In genomic region chr22:35383679-35384071, GRCh38 we compare ENCODE assay signal across 27 cellular contexts. TPM values are rescaled to one million over a fixed set of nuclear protein-coding genes. Genes with fewer than 3 reads are reported as not detected.
DNase-seq lines count a peak whose midpoint lies in the region; ATAC-seq, FAIRE-seq and TF ChIP-seq lines count a peak whose summit lies in the region.
"Had no signal": no experiment of that assay in that cellular context is flagged by ENCODE, and none has a peak within 500 bp of the region (broad histone marks: within the 10 kb centered on the region; RNA-seq: fewer than 3 reads in every experiment).

No MANE protein-coding gene starts in this region.

- peak overlapping the region; percentile 100 for H3K4me3 ChIP-seq in AG10803 (ENCODE audit: low read length)
- no peak overlapping the region for H3K4me3 ChIP-seq in K562
- H3K4me3 ChIP-seq in HepG2 (replicated peaks in 1 of 3; ENCODE audit: insufficient read depth in 1 of 3, low read depth in 2 of 3, low read length in 3 of 3) = no peak overlapping the region
- H3K4me3 ChIP-seq in skeletal muscle tissue (ENCODE audit: low read length in 3 of 3) = peak overlapping the region in 2 of 3 donors; percentile 16 to 41
- H3K4me3 ChIP-seq in neural progenitor cell = no peak overlapping the region
- H3K4me3 ChIP-seq: left ventricle myocardium inferior had no signal

- H3K9ac ChIP-seq in K562 (ENCODE audit: insufficient read depth in 1 of 2, low read depth in 2 of 2, low read length in 2 of 2) = no peak overlapping the region
- peak overlapping the region; percentile 38; the same call in 1 of the 2 replicates for H3K9ac ChIP-seq in HepG2 (ENCODE audit: insufficient read depth, low read depth, low read length)
- no peak overlapping the region for H3K9ac ChIP-seq in skeletal muscle tissue (ENCODE audit: low read depth in 1 of 3, low read length in 3 of 3)
- H3K9ac ChIP-seq in neural progenitor cell = no peak overlapping the region

- H3K79me2 ChIP-seq in K562 (ENCODE audit: control insufficient read depth, insufficient read depth, low read length) = no peaks in the 10 kb centered on the region
- H3K79me2 ChIP-seq in HepG2 (ENCODE audit: insufficient read depth, low read length) = peaks cover 22% of the 10 kb centered on the region
- no peaks in the 10 kb centered on the region for H3K79me2 ChIP-seq in neural progenitor cell (ENCODE audit: low read depth)

- no peak for TF ChIP-seq RAD21 in K562 (CRISPR knock-in tag; conservative IDR thresholded peaks at IDR 0.05 in 1 of 2, IDR thresholded peaks at IDR 0.05 in 1 of 2)
- no peak for TF ChIP-seq RAD21 in HepG2 (CRISPR knock-in tag; IDR thresholded peaks at IDR 0.05)

- no peaks in the 10 kb centered on the region for H3K9me3 Mint-ChIP-seq in neural progenitor cell
- H3K9me3 Mint-ChIP-seq in effector memory CD8-positive, alpha-beta T cell = no peaks in the 10 kb centered on the region
- H3K9me3 Mint-ChIP-seq: activated CD8-positive, alpha-beta T cell treated with anti-CD3 and anti-CD28 coated beads for 36 hours; CD8-positive, alpha-beta memory T cell; naive thymus-derived CD8-positive, alpha-beta T cell; stimulated activated memory B cell treated with anti-CD40 and anti-IgM and Interleukin-4, amounts not matched to agents 10 μg/mL and 1 μg/mL and 100 μg/mL, for 72 hours had no signal

- H3K4me3 Mint-ChIP-seq in neural progenitor cell = no peak overlapping the region
- H3K4me3 Mint-ChIP-seq in effector memory CD8-positive, alpha-beta T cell = no peak overlapping the region
- H3K4me3 Mint-ChIP-seq: activated CD8-positive, alpha-beta T cell treated with anti-CD3 and anti-CD28 coated beads for 36 hours; CD8-positive, alpha-beta memory T cell; naive thymus-derived CD8-positive, alpha-beta T cell; stimulated activated memory B cell treated with anti-CD40 and anti-IgM and Interleukin-4, amounts not matched to agents 10 μg/mL and 1 μg/mL and 100 μg/mL, for 72 hours had no signal

- no peak for TF ChIP-seq EP300 in K562 (IDR thresholded peaks at IDR 0.05; ENCODE audit: low read length)
- TF ChIP-seq EP300 in HepG2 (IDR thresholded peaks at IDR 0.05; ENCODE audit: low read depth in 2 of 2, low read length in 2 of 2) = no peak
- no peak for TF ChIP-seq EP300 in HepG2 (CRISPR knock-in tag; IDR thresholded peaks at IDR 0.05; ENCODE audit: borderline replicate concordance)

- H3K27ac ChIP-seq in K562 (ENCODE audit: extremely low read depth, low read depth, low read length) (no peak overlapping the region), HepG2 (ENCODE audit: extremely low read length, insufficient read depth, low read length) (no peak overlapping the region), skeletal muscle tissue (ENCODE audit: low read depth, low read length) (no peak overlapping the region), neural progenitor cell (no peak overlapping the region)
- H3K27ac ChIP-seq: left ventricle myocardium inferior had no signal

- DNase-seq in AG10803 (ENCODE audit: low read depth) (no peak), K562 (ENCODE audit: extremely low read depth in 1 of 4, low spot score in 3 of 4) (no peak), HepG2 (ENCODE audit: low spot score) (no peak), GM10266 (ENCODE audit: extremely low spot score) (no peak), neural progenitor cell (ENCODE audit: low spot score) (no peak), SKM-1 treated with dmso at 0.1 percent for 144 hours (lab: John Stamatoyannopoulos, UW; ENCODE audit: unreplicated experiment) (no peak)
- no peak for DNase-seq in effector memory CD8-positive, alpha-beta T cell
- DNase-seq: activated CD8-positive, alpha-beta memory T cell treated with anti-CD3 and anti-CD28 coated beads, Interleukin-2, amount 50 U/mL, for 48 hours; activated CD8-positive, alpha-beta T cell treated with anti-CD3 and anti-CD28 coated beads for 36 hours; activated naive CD4-positive, alpha-beta T cell treated with anti-CD3 and anti-CD28 coated beads, Interleukin-2, amount 50 U/mL, for 16 hours; BE2C; CD8-positive, alpha-beta memory T cell; DMS153; HCEC 1CT; left ventricle myocardium inferior; midbrain; naive thymus-derived CD8-positive, alpha-beta T cell; NCI-H1436 treated with DMSO at 0.1 percent for 48 hours; NCI-H2081 treated with DMSO at 0.1 percent for 48 hours; NCI-H2227 treated with DMSO at 0.1 percent for 48 hours; NCI-H526; occipital lobe; substantia nigra; SW 1271 had no signal

- POLR2A ChIA-PET in K562 (lab: Yijun Ruan, JAX) (interaction anchor here (3.6 kb wide), 1 partner anchor 15 kb away, joined by 14 read pairs; no protein-coding TSS in a partner anchor), HepG2 (lab: Yijun Ruan, JAX) (no interaction called here)

- BruUV-seq in K562 (replicated peaks; lab: Mats Ljungman, UMichigan) (no TSS peak), HepG2 (replicated peaks; lab: Mats Ljungman, UMichigan) (no TSS peak)

- H2AFZ ChIP-seq in K562 (ENCODE audit: low read depth, low read length) (no peak overlapping the region), HepG2 (ENCODE audit: low read length) (no peak overlapping the region), neural progenitor cell (replicated peaks) (no peak overlapping the region)

- H4K20me1 ChIP-seq in K562 (replicated peaks; ENCODE audit: control insufficient read depth, insufficient read depth, low read length) = no peaks in the 10 kb centered on the region
- peaks cover 4% of the 10 kb centered on the region; the same call in 1 of the 2 replicates for H4K20me1 ChIP-seq in HepG2 (ENCODE audit: insufficient read depth, low read length)
- H4K20me1 ChIP-seq in neural progenitor cell (ENCODE audit: low read depth) = no peaks in the 10 kb centered on the region

- ATAC-seq in K562 (no peak), HepG2 (no peak)
- ATAC-seq in effector memory CD8-positive, alpha-beta T cell (replicated peaks) = no peak
- ATAC-seq: activated CD8-positive, alpha-beta T cell treated with anti-CD3 and anti-CD28 coated beads for 36 hours; naive thymus-derived CD8-positive, alpha-beta T cell; stimulated activated memory B cell treated with anti-CD40 and anti-IgM and Interleukin-4, amounts not matched to agents 10 μg/mL and 1 μg/mL and 100 μg/mL, for 72 hours had no signal

- H3K27me3 Mint-ChIP-seq in neural progenitor cell (ENCODE audit: insufficient read depth, low read depth) = peaks cover 26% of the 10 kb centered on the region
- H3K27me3 Mint-ChIP-seq in effector memory CD8-positive, alpha-beta T cell = peaks cover 7 to 39% of the 10 kb centered on the region in 2 donors
- H3K27me3 Mint-ChIP-seq: stimulated activated memory B cell treated with anti-CD40 and anti-IgM and Interleukin-4, amounts not matched to agents 10 μg/mL and 1 μg/mL and 100 μg/mL, for 72 hours had no signal

- intact Hi-C loops in K562 (cut with micrococcal nuclease) (no loop called here), HepG2 (cut with micrococcal nuclease; ENCODE audit: unreplicated experiment) (no loop called here)

- H3F3A ChIP-seq in neural progenitor cell (ENCODE audit: low read depth) = peaks cover 38% of the 10 kb centered on the region

- TF ChIP-seq POLR2A in K562 (conservative IDR thresholded peaks at IDR 0.05) (no peak), HepG2 (IDR thresholded peaks at IDR 0.05; ENCODE audit: insufficient read depth in 1 of 2, low read depth in 2 of 2, low read length in 2 of 2) (no peak)

- CTCF ChIA-PET in K562 (lab: Yijun Ruan, JAX; ENCODE audit: low intra/inter-chr PET ratio) (no interaction called here), HepG2 (lab: Yijun Ruan, JAX; ENCODE audit: low intra/inter-chr PET ratio, low total read pairs) (no interaction called here)

- in situ Hi-C loops in K562 (cut with MboI) = no loop called here
- in situ Hi-C loops in HepG2 (cut with HindIII; ENCODE audit: extremely low pct_ligation_motif_present, low pct_unique_long_range_greater_than_20kb) = no loop called here

- H3K36me3 ChIP-seq in K562 (ENCODE audit: control insufficient read depth, insufficient read depth, low read length) = no peaks in the 10 kb centered on the region
- H3K36me3 ChIP-seq in HepG2 (replicated peaks in 1 of 2; ENCODE audit: control insufficient read depth in 1 of 2, insufficient read depth in 2 of 2, low read length in 2 of 2) = peaks cover 14 to 25% of the 10 kb centered on the region in 2 experiments
- peaks cover 19 to 42% (median 32%) of the 10 kb centered on the region in 3 donors for H3K36me3 ChIP-seq in skeletal muscle tissue (ENCODE audit: control insufficient read depth in 3 of 3, insufficient read depth in 3 of 3, low read length in 3 of 3)
- no peaks in the 10 kb centered on the region for H3K36me3 ChIP-seq in neural progenitor cell
- H3K36me3 ChIP-seq: BE2C had no signal

- H3K9me1 ChIP-seq in K562 (ENCODE audit: control insufficient read depth, insufficient read depth, low read length) = no peaks in the 10 kb centered on the region

- H3K9me3 ChIP-seq in K562 (replicated peaks; ENCODE audit: control insufficient read depth, insufficient read depth, low read depth, low read length) (no peaks in the 10 kb centered on the region), HepG2 (ENCODE audit: low read length) (no peaks in the 10 kb centered on the region), skeletal muscle tissue (ENCODE audit: control insufficient read depth in 3 of 3, low read length in 3 of 3) (no peaks in the 10 kb centered on the region), neural progenitor cell (ENCODE audit: low read depth) (no peaks in the 10 kb centered on the region)
- H3K9me3 ChIP-seq: BE2C, left ventricle myocardium inferior had no signal

- FAIRE-seq in K562 (lab: Jason Lieb, UNC) = no peak
- no peak for FAIRE-seq in HepG2 (lab: Jason Lieb, UNC)
- FAIRE-seq: islet of Langerhans had no signal

- H3K4me1 Mint-ChIP-seq in neural progenitor cell = peaks cover 24% of the 10 kb centered on the region
- peaks cover 6 to 8% of the 10 kb centered on the region in 2 donors for H3K4me1 Mint-ChIP-seq in effector memory CD8-positive, alpha-beta T cell (ENCODE audit: low read depth in 2 of 2)

- H3K27me3 ChIP-seq in K562 (ENCODE audit: control insufficient read depth in 2 of 2, insufficient read depth in 2 of 2, low read length in 2 of 2) (no peaks in the 10 kb centered on the region), HepG2 (ENCODE audit: control insufficient read depth in 1 of 2, insufficient read depth in 2 of 2, low read length in 2 of 2) (no peaks in the 10 kb centered on the region; a peak in 1 of 5 replicates), skeletal muscle tissue (ENCODE audit: control insufficient read depth in 3 of 3, insufficient read depth in 3 of 3, low read length in 3 of 3) (no peaks in the 10 kb centered on the region), neural progenitor cell (peaks cover 12% of the 10 kb centered on the region)
- H3K27me3 ChIP-seq: BE2C had no signal

- WGBS in K562 (ENCODE audit: insufficient coverage, low coverage, missing lambda C conversion rate) = 6% methylated on average over 3 of the region's 3 CpGs
- WGBS in HepG2 (ENCODE audit: low lambda C conversion rate) = 81% methylated on average over 3 of the region's 3 CpGs

- H3K36me3 Mint-ChIP-seq in neural progenitor cell = no peaks in the 10 kb centered on the region
- H3K36me3 Mint-ChIP-seq in effector memory CD8-positive, alpha-beta T cell (ENCODE audit: insufficient read depth) = peaks cover 12% of the 10 kb centered on the region
- H3K36me3 Mint-ChIP-seq: CD8-positive, alpha-beta memory T cell; naive thymus-derived CD8-positive, alpha-beta T cell had no signal

- peaks cover under 1 to 13% of the 10 kb centered on the region in 2 experiments; a peak in 4 of 5 replicates for H3K4me1 ChIP-seq in K562 (replicated peaks in 1 of 2; ENCODE audit: control insufficient read depth in 2 of 2, insufficient read depth in 2 of 2, low read length in 2 of 2)
- peaks cover 73% of the 10 kb centered on the region for H3K4me1 ChIP-seq in HepG2 (ENCODE audit: insufficient read depth, low read length)
- peaks cover 24 to 45% (median 26%) of the 10 kb centered on the region in 3 donors for H3K4me1 ChIP-seq in skeletal muscle tissue (ENCODE audit: control insufficient read depth in 3 of 3, insufficient read depth in 3 of 3, low read length in 3 of 3)
- H3K4me1 ChIP-seq in neural progenitor cell = peaks cover 16% of the 10 kb centered on the region
- H3K4me1 ChIP-seq: BE2C had no signal

- no peak overlapping the region for H3K27ac Mint-ChIP-seq in neural progenitor cell
- H3K27ac Mint-ChIP-seq in effector memory CD8-positive, alpha-beta T cell = no peak overlapping the region
- H3K27ac Mint-ChIP-seq: activated CD8-positive, alpha-beta T cell treated with anti-CD3 and anti-CD28 coated beads for 36 hours; naive thymus-derived CD8-positive, alpha-beta T cell; stimulated activated memory B cell treated with anti-CD40 and anti-IgM and Interleukin-4, amounts not matched to agents 10 μg/mL and 1 μg/mL and 100 μg/mL, for 72 hours had no signal

- H3K4me2 ChIP-seq in K562 (ENCODE audit: insufficient read depth, low read length) (no peak overlapping the region), HepG2 (ENCODE audit: low read depth, low read length) (peak overlapping the region; percentile 46), neural progenitor cell (no peak overlapping the region)

- TF ChIP-seq CTCF in AG10803 (conservative IDR thresholded peaks at IDR 0.05; ENCODE audit: low read length) (no peak), K562 (IDR thresholded peaks at IDR 0.05 in 2 of 3, conservative IDR thresholded peaks at IDR 0.05 in 1 of 3; ENCODE audit: insufficient read depth in 2 of 3, low read depth in 1 of 3, low read length in 3 of 3) (no peak), HepG2 (CRISPR knock-in tag; IDR thresholded peaks at IDR 0.05) (no peak), GM10266 (IDR thresholded peaks at IDR 0.05; ENCODE audit: control insufficient read depth, insufficient read depth, low read depth, missing control alignments) (no peak), neural progenitor cell (IDR thresholded peaks at IDR 0.05) (no peak)

RNA-seq across cellular contexts. Expression of gene HMOX1, which starts 2.8 kb away (rescaled TPM):
- not detected in 2 replicates for total RNA-seq in K562 (2011; cell fraction: chromatin; rRNA removed; ENCODE audit: low replicate concordance)
- total RNA-seq in K562 (2011; cell fraction: nucleolus; rRNA removed) = not detected in 2 replicates
- not detected in 2 replicates for total RNA-seq in K562 (2011; cell fraction: nucleoplasm; rRNA removed)
- not detected in 2 replicates for total RNA-seq in K562 (2014; rRNA removed)
- not detected in 2 replicates for total RNA-seq in K562 (2014; rRNA removed; fragmentation: Illumina TruSeq; extraction: Trizol)
- total RNA-seq in K562 (2015; rRNA removed; fragmentation: Illumina TruSeq; extraction: Trizol) = not detected in 2 replicates
- total RNA-seq in K562 (2021) = 0.20 TPM in 1 of 2 replicates, not detected in the other
- polyA plus RNA-seq in K562 (2011; rRNA removed) = 0.05 TPM in 1 of 2 replicates, not detected in the other
- polyA plus RNA-seq in K562 (2011; cell fraction: cytosol; rRNA removed) = 0.04 and 0.21 TPM in 2 replicates
- not detected in 2 replicates for polyA plus RNA-seq in K562 (2011; cell fraction: nucleus; rRNA removed)
- not detected in 2 replicates for polyA plus RNA-seq in K562 (2012)
- not detected in 2 replicates for polyA plus RNA-seq in K562 (2014; fragmentation: Illumina TruSeq; extraction: Trizol)
- polyA plus RNA-seq in K562 (2014; fragmentation: Nextera tagmentation; extraction: Ambion mirVana) = not detected
- polyA plus RNA-seq in K562 (2014; rRNA removed) = not detected in 2 replicates
- polyA minus RNA-seq in K562 (2011; rRNA and poly(A)+ RNA removed) = not detected in 2 replicates
- polyA minus RNA-seq in K562 (2011; cell fraction: cytosol; rRNA and poly(A)+ RNA removed) = not detected in 2 replicates
- polyA minus RNA-seq in K562 (2011; cell fraction: nucleus; rRNA and poly(A)+ RNA removed) = not detected in 2 replicates
- 53.6 and 54.1 TPM in 2 replicates for total RNA-seq in HepG2 (2016; rRNA removed; fragmentation: Illumina TruSeq; extraction: Trizol)
- total RNA-seq in HepG2 (2016; cell fraction: cytosol; rRNA removed; fragmentation: Illumina TruSeq; extraction: Trizol; ENCODE audit: low read depth) = 12.4 and 15.7 TPM in 2 replicates
- total RNA-seq in HepG2 (2016; cell fraction: insoluble cytoplasmic fraction; rRNA removed; fragmentation: Illumina TruSeq; extraction: Trizol) = 43.9 and 54.4 TPM in 2 replicates
- total RNA-seq in HepG2 (2016; cell fraction: membrane; rRNA removed; fragmentation: Illumina TruSeq; extraction: Trizol) = 23.2 and 25.0 TPM in 2 replicates
- 22.0 and 26.2 TPM in 2 replicates for total RNA-seq in HepG2 (2016; cell fraction: nucleus; rRNA removed; fragmentation: Illumina TruSeq; extraction: Trizol)
- 60.5 and 67.4 TPM in 2 replicates for polyA plus RNA-seq in HepG2 (2011; rRNA removed)
- 42.4 and 72.7 TPM in 2 replicates for polyA plus RNA-seq in HepG2 (2011; cell fraction: cytosol; rRNA removed)
- polyA plus RNA-seq in HepG2 (2011; cell fraction: nucleus; rRNA removed) = 28.4 and 28.9 TPM in 2 replicates
- 27.8 and 42.7 TPM in 2 replicates for polyA plus RNA-seq in HepG2 (2012)
- polyA plus RNA-seq in HepG2 (2016; cell fraction: cytosol; fragmentation: Illumina TruSeq; extraction: Trizol; ENCODE audit: low read depth) = 12.3 and 13.2 TPM in 2 replicates
- polyA plus RNA-seq in HepG2 (2016; cell fraction: insoluble cytoplasmic fraction; fragmentation: Illumina TruSeq; extraction: Trizol; ENCODE audit: low read depth) = 58.0 and 69.8 TPM in 2 replicates
- polyA plus RNA-seq in HepG2 (2016; cell fraction: membrane; fragmentation: Illumina TruSeq; extraction: Trizol; ENCODE audit: low read depth) = 18.6 and 20.3 TPM in 2 replicates
- polyA plus RNA-seq in HepG2 (2016; cell fraction: nucleus; fragmentation: Illumina TruSeq; extraction: Trizol; ENCODE audit: insufficient read depth, low read depth) = 47.4 and 49.7 TPM in 2 replicates
- 12.4 and 47.0 TPM in 2 replicates for polyA minus RNA-seq in HepG2 (2011; rRNA and poly(A)+ RNA removed; ENCODE audit: low replicate concordance)
- polyA minus RNA-seq in HepG2 (2011; cell fraction: cytosol; rRNA and poly(A)+ RNA removed) = 23.6 and 31.0 TPM in 2 replicates
- 8.1 and 10.9 TPM in 2 replicates for polyA minus RNA-seq in HepG2 (2011; cell fraction: nucleus; rRNA and poly(A)+ RNA removed)
- 14.6 TPM for total RNA-seq in skeletal muscle tissue
- 2.4 and 6.5 TPM in 2 replicates for total RNA-seq in neural progenitor cell (ENCODE audit: low replicate concordance)

RNA-seq across cellular contexts. Expression of gene MCM5, which starts 16.3 kb away (rescaled TPM):
- 102 and 198 TPM in 2 replicates for total RNA-seq in K562 (2011; cell fraction: chromatin; rRNA removed; ENCODE audit: low replicate concordance)
- total RNA-seq in K562 (2011; cell fraction: nucleolus; rRNA removed) = 132 and 145 TPM in 2 replicates
- 131 and 138 TPM in 2 replicates for total RNA-seq in K562 (2011; cell fraction: nucleoplasm; rRNA removed)
- total RNA-seq in K562 (2014; rRNA removed) (102 and 119 TPM in 2 replicates), K562 (2014; rRNA removed; fragmentation: Illumina TruSeq; extraction: Trizol) (35.3 and 53.6 TPM in 2 replicates), K562 (2015; rRNA removed; fragmentation: Illumina TruSeq; extraction: Trizol) (64.2 and 66.9 TPM in 2 replicates), K562 (2021) (173 and 180 TPM in 2 replicates), HepG2 (2016; rRNA removed; fragmentation: Illumina TruSeq; extraction: Trizol) (87.1 and 93.5 TPM in 2 replicates), skeletal muscle tissue (25.1 TPM), neural progenitor cell (ENCODE audit: low replicate concordance) (131 and 132 TPM in 2 replicates)
- polyA plus RNA-seq in K562 (2011; rRNA removed) (66.1 and 116 TPM in 2 replicates), K562 (2014; fragmentation: Illumina TruSeq; extraction: Trizol) (65.1 and 91.4 TPM in 2 replicates), K562 (2014; fragmentation: Nextera tagmentation; extraction: Ambion mirVana) (10 to 100 TPM in 1 of 2 experiments, 1 to 10 TPM in 1; 5.6 to 11.8 TPM), K562 (2014; rRNA removed) (72.4 and 73.5 TPM in 2 replicates), HepG2 (2011; rRNA removed) (35.0 and 40.2 TPM in 2 replicates)
- polyA plus RNA-seq in K562 (2011; cell fraction: cytosol; rRNA removed) = 55.6 and 87.5 TPM in 2 replicates
- 193 and 217 TPM in 2 replicates for polyA plus RNA-seq in K562 (2011; cell fraction: nucleus; rRNA removed)
- 118 and 169 TPM in 2 replicates for polyA plus RNA-seq in K562 (2012)
- 76.7 and 97.6 TPM in 2 replicates for polyA minus RNA-seq in K562 (2011; rRNA and poly(A)+ RNA removed)
- 111 and 112 TPM in 2 replicates for polyA minus RNA-seq in K562 (2011; cell fraction: cytosol; rRNA and poly(A)+ RNA removed)
- 71.9 and 112 TPM in 2 replicates for polyA minus RNA-seq in K562 (2011; cell fraction: nucleus; rRNA and poly(A)+ RNA removed)
- 36.4 and 41.9 TPM in 2 replicates for total RNA-seq in HepG2 (2016; cell fraction: cytosol; rRNA removed; fragmentation: Illumina TruSeq; extraction: Trizol; ENCODE audit: low read depth)
- 66.7 and 92.9 TPM in 2 replicates for total RNA-seq in HepG2 (2016; cell fraction: insoluble cytoplasmic fraction; rRNA removed; fragmentation: Illumina TruSeq; extraction: Trizol)
- 53.5 and 61.3 TPM in 2 replicates for total RNA-seq in HepG2 (2016; cell fraction: membrane; rRNA removed; fragmentation: Illumina TruSeq; extraction: Trizol)
- total RNA-seq in HepG2 (2016; cell fraction: nucleus; rRNA removed; fragmentation: Illumina TruSeq; extraction: Trizol) = 65.1 and 73.9 TPM in 2 replicates
- 19.1 and 35.5 TPM in 2 replicates for polyA plus RNA-seq in HepG2 (2011; cell fraction: cytosol; rRNA removed)
- polyA plus RNA-seq in HepG2 (2011; cell fraction: nucleus; rRNA removed) = 35.1 and 61.3 TPM in 2 replicates
- 24.2 and 36.5 TPM in 2 replicates for polyA plus RNA-seq in HepG2 (2012)
- polyA plus RNA-seq in HepG2 (2016; cell fraction: cytosol; fragmentation: Illumina TruSeq; extraction: Trizol; ENCODE audit: low read depth) = 11.7 and 13.9 TPM in 2 replicates
- 62.2 and 92.9 TPM in 2 replicates for polyA plus RNA-seq in HepG2 (2016; cell fraction: insoluble cytoplasmic fraction; fragmentation: Illumina TruSeq; extraction: Trizol; ENCODE audit: low read depth)
- 18.4 and 22.6 TPM in 2 replicates for polyA plus RNA-seq in HepG2 (2016; cell fraction: membrane; fragmentation: Illumina TruSeq; extraction: Trizol; ENCODE audit: low read depth)
- polyA plus RNA-seq in HepG2 (2016; cell fraction: nucleus; fragmentation: Illumina TruSeq; extraction: Trizol; ENCODE audit: insufficient read depth, low read depth) = 116 and 125 TPM in 2 replicates
- polyA minus RNA-seq in HepG2 (2011; rRNA and poly(A)+ RNA removed; ENCODE audit: low replicate concordance) = 190 and 207 TPM in 2 replicates
- polyA minus RNA-seq in HepG2 (2011; cell fraction: cytosol; rRNA and poly(A)+ RNA removed) = 29.2 and 59.2 TPM in 2 replicates
- 25.5 and 42.9 TPM in 2 replicates for polyA minus RNA-seq in HepG2 (2011; cell fraction: nucleus; rRNA and poly(A)+ RNA removed)

Comparison
In these comparisons a context has a peak if more than half of its experiments do, and no peak if none do; other contexts are left out.
1. H3K4me3 ChIP-seq: peak in AG10803 (single experiment) and skeletal muscle tissue (2 of 3); none in K562 (single experiment), HepG2 (0 of 3) and neural progenitor cell (single experiment).